ENCODE assay signal across 20 cellular contexts in genomic region chr4:1846580-1846979, GRCh38. TPM values are rescaled to one million over a fixed set of nuclear protein-coding genes. Genes with fewer than 3 reads are reported as not detected.
A peak's percentile ranks its signal among the peaks of the same experiment; 100 is the strongest.
DNase-seq lines count a peak whose midpoint lies in the region; ATAC-seq and TF ChIP-seq lines count a peak whose summit lies in the region.
"Had no signal": no experiment of that assay in that cellular context is flagged by ENCODE, and none has a peak within 500 bp of the region (broad histone marks: within the 10 kb centered on the region; RNA-seq: fewer than 3 reads in every experiment).

No MANE protein-coding gene starts in this region.

- peaks cover 21% of the 10 kb centered on the region for H3K4me1 ChIP-seq in OCI-LY1 (ENCODE audit: insufficient read depth, low read length, severe bottlenecking)
- H3K4me1 ChIP-seq: BE2C, HAP-1 had no signal

- H3F3A ChIP-seq in OCI-LY1 (ENCODE audit: insufficient read depth, low read length): no peaks in the 10 kb centered on the region

- H3K9me3 ChIP-seq in OCI-LY1 (ENCODE audit: low read length): no peaks in the 10 kb centered on the region
- H3K9me3 ChIP-seq: BE2C, HAP-1 had no signal

- peaks cover 14% of the 10 kb centered on the region for H3K36me3 ChIP-seq in OCI-LY1 (ENCODE audit: insufficient read depth, low read length)

- no peak overlapping the region for H3K9ac ChIP-seq in OCI-LY1 (ENCODE audit: low read length)

- H3K4me3 ChIP-seq in GM12865 (ENCODE audit: low read depth, low read length) (no peak overlapping the region), OCI-LY1 (ENCODE audit: low read depth, low read length, poor library complexity, severe bottlenecking) (no peak overlapping the region)
- H3K4me3 ChIP-seq: GM23338, HAP-1 had no signal

- no peak overlapping the region for H3K4me2 ChIP-seq in OCI-LY1 (ENCODE audit: low read length)
- H3K4me2 ChIP-seq: GM23338 had no signal

- peak overlapping the region in 3 of 6 donors; percentile 60 to 83 (median 82) for H3K27ac Mint-ChIP-seq in naive B cell
- H3K27ac Mint-ChIP-seq: CD4-positive, CD25-positive, alpha-beta regulatory T cell; GM23338 had no signal

- DNase-seq in GM12865 (ENCODE audit: low read depth) (peak; percentile 47), naive B cell (no peak), DMS114 treated with DMSO at 0.1 percent for 48 hours (lab: John Stamatoyannopoulos, UW; ENCODE audit: unreplicated experiment) (no peak)
- DNase-seq: BE2C; CD4-positive, CD25-positive, alpha-beta regulatory T cell; DND-41; Karpas-422; NCI-H1694; NCI-H2081; NCI-H2171 treated with DMSO at 0.1 percent for 48 hours; NCI-H446; NCI-H526 treated with DMSO at 0.1 percent for 48 hours had no signal

- H2AFZ ChIP-seq in OCI-LY1 (ENCODE audit: low read length): no peak overlapping the region
- H2AFZ ChIP-seq: GM23338 had no signal

- no peaks in the 10 kb centered on the region for H3K27me3 ChIP-seq in OCI-LY1 (ENCODE audit: insufficient read depth, low read length)
- H3K27me3 ChIP-seq: BE2C had no signal

- H3K9me3 Mint-ChIP-seq in naive B cell: no peaks in the 10 kb centered on the region
- H3K9me3 Mint-ChIP-seq: CD4-positive, CD25-positive, alpha-beta regulatory T cell; GM23338; IgD-negative memory B cell had no signal

- H3K4me1 Mint-ChIP-seq in naive B cell: peaks cover 10 to 11% (median 11%) of the 10 kb centered on the region in 3 donors

- peaks cover 0 to 12% of the 10 kb centered on the region in 2 donors for H3K36me3 Mint-ChIP-seq in naive B cell

- no peaks in the 10 kb centered on the region for H3K27me3 Mint-ChIP-seq in naive B cell
- H3K27me3 Mint-ChIP-seq: CD4-positive, CD25-positive, alpha-beta regulatory T cell; IgD-negative memory B cell had no signal

- peak overlapping the region; percentile 40 for H3K27ac ChIP-seq in OCI-LY1 (ENCODE audit: low read depth, low read length, poor library complexity, severe bottlenecking)

- TF ChIP-seq CTCF in GM12865 (IDR thresholded peaks at IDR 0.05; ENCODE audit: insufficient read depth, low read depth, low read length, missing control alignments) (no peak), OCI-LY1 (IDR thresholded peaks at IDR 0.05; ENCODE audit: low read length) (no peak)

- H3K79me2 ChIP-seq in OCI-LY1 (ENCODE audit: insufficient read depth, low read length): peaks cover 5% of the 10 kb centered on the region; the same call in 1 of the 2 replicates

- no peaks in the 10 kb centered on the region for H4K20me1 ChIP-seq in OCI-LY1 (ENCODE audit: insufficient read depth, low read length)

- ATAC-seq in GM18868 (IDR thresholded peaks at IDR 0.05; ENCODE audit: unreplicated experiment) (peak; percentile 58), naive B cell (ENCODE audit: low read depth in 2 of 2) (peak; percentile 55 to 64), HG03571 (IDR thresholded peaks at IDR 0.05; ENCODE audit: unreplicated experiment) (no peak), GM19351 (IDR thresholded peaks at IDR 0.05; ENCODE audit: unreplicated experiment) (no peak)
- ATAC-seq: GM23338, SK-N-SH treated with all-trans-retinoic acid at 6 μM for 48 hours had no signal

- no peaks in the 10 kb centered on the region for H3K9me2 ChIP-seq in OCI-LY1 (ENCODE audit: low read depth, low read length)

- no peak overlapping the region for H3K4me3 Mint-ChIP-seq in naive B cell
- H3K4me3 Mint-ChIP-seq: CD4-positive, CD25-positive, alpha-beta regulatory T cell; GM23338; IgD-negative memory B cell had no signal

RNA-seq across cellular contexts. Expression of gene LETM1, which starts 9.4 kb away (rescaled TPM):
- polyA plus RNA-seq in naive B cell (ENCODE audit: low read depth in 6 of 6): 10 to 100 TPM in 4 of 6 donors, 1 to 10 TPM in 2; 2.9 to 15.1 (median 10.8) TPM

RNA-seq across cellular contexts. Expression of gene NSD2, which starts 24.6 kb away (rescaled TPM):
- 10 to 100 TPM in 1 of 6 donors, 1 to 10 TPM in 5; 2.0 to 15.7 (median 5.3) TPM for polyA plus RNA-seq in naive B cell (ENCODE audit: low read depth in 6 of 6)

RNA-seq across cellular contexts. Expression of gene FGFR3, which starts 53.5 kb away (rescaled TPM):
- polyA plus RNA-seq in naive B cell (ENCODE audit: low read depth in 6 of 6): under 1 TPM in 1 of 6 donors, not detected in 5; 0.07 TPM
- polyA plus RNA-seq: CD4-positive, CD25-positive, alpha-beta regulatory T cell had no signal

Comparison
In these comparisons a context has a peak if more than half of its experiments do, and no peak if none do; other contexts are left out.
1. ATAC-seq: peak in GM18868 (single experiment) and naive B cell (2 of 2); none in HG03571 (single experiment) and GM19351 (single experiment).